ENCODE assay signal across 8 cellular contexts in genomic region chr2:159904565-159905281, GRCh38. TPM values are rescaled to one million over a fixed set of nuclear protein-coding genes. Genes with fewer than 3 reads are reported as not detected.
DNase-seq lines count a peak whose midpoint lies in the region; ATAC-seq, FAIRE-seq and TF ChIP-seq lines count a peak whose summit lies in the region.

Gene LY75 (minus strand): TSS chr2:159904756.

- no peak for TF ChIP-seq CTCF in tibial nerve (IDR thresholded peaks at IDR 0.05)

- no peaks in the 10 kb centered on the region for H3K79me1 ChIP-seq in trophoblast cell (ENCODE audit: low read length)

- H3K4me1 ChIP-seq in trophoblast cell (ENCODE audit: control insufficient read depth in 1 of 2, insufficient read depth in 2 of 2, low read length in 2 of 2) (peaks cover 8 to 12% of the 10 kb centered on the region in 2 experiments), tibial nerve (peaks cover 0 to 15% (median 7%) of the 10 kb centered on the region in 4 donors)

- ATAC-seq in GM18505 (IDR thresholded peaks at IDR 0.05; ENCODE audit: unreplicated experiment) (peak; percentile 84), HG02763 (IDR thresholded peaks at IDR 0.05; ENCODE audit: unreplicated experiment) (peak; percentile 84)

- H3K4me3 ChIP-seq in trophoblast cell (ENCODE audit: low read depth, low read length) = peak within 1 kb of the TSS; percentile 42
- H3K4me3 ChIP-seq in tibial nerve = peak within 1 kb of the TSS; percentile 25 to 73 (median 58)

- no peak within 1 kb of the TSS for H3K18ac ChIP-seq in trophoblast cell (ENCODE audit: low read length)

- H3K36me3 ChIP-seq in trophoblast cell (ENCODE audit: control insufficient read depth in 1 of 2, insufficient read depth in 2 of 2, low read length in 2 of 2) (no peaks in the 10 kb centered on the region), tibial nerve (no peaks in the 10 kb centered on the region)

- no peak within 1 kb of the TSS for H3K9ac ChIP-seq in trophoblast cell (ENCODE audit: low read length)

- no peak for TF ChIP-seq EP300 in tibial nerve (IDR thresholded peaks at IDR 0.05)

- DNase-seq in NOMO-1 treated with DMSO at 0.1 percent for 48 hours (lab: John Stamatoyannopoulos, UW; ENCODE audit: unreplicated experiment) (peak; percentile 98), activated T-helper 1 cell treated with Interleukin-2 at 50 U/mL for 16 hours (ENCODE audit: low read depth) (peak; percentile 75), glomerular endothelial cell (ENCODE audit: extremely low read depth, low read depth, low spot score) (no peak), trophoblast cell (peak; percentile 33 to 42), tibial nerve (ENCODE audit: low spot score in 2 of 2) (peak; percentile 14 to 15), RCC 7860 (ENCODE audit: low spot score) (no peak)

- H3K23ac ChIP-seq in trophoblast cell (ENCODE audit: low read length) = no peak within 1 kb of the TSS

- no peak within 1 kb of the TSS for H2BK12ac ChIP-seq in trophoblast cell (ENCODE audit: low read length)

- TF ChIP-seq POLR2A in GM18505 (IDR thresholded peaks at IDR 0.05; ENCODE audit: borderline replicate concordance, extremely low read depth, insufficient read depth, insufficient read length) (peak; percentile 84), tibial nerve (IDR thresholded peaks at IDR 0.05) (no peak)

- no peaks in the 10 kb centered on the region for H3K79me2 ChIP-seq in trophoblast cell (ENCODE audit: control insufficient read depth, insufficient read depth, low read length, poor library complexity)

- H3K27ac ChIP-seq in trophoblast cell (ENCODE audit: low read depth, low read length) = no peak within 1 kb of the TSS
- H3K27ac ChIP-seq in tibial nerve = peak within 1 kb of the TSS in 3 of 4 donors; percentile 4 to 72 (median 65)

- no CpG with 5 or more reads among the region's 56 CpGs for WGBS in trophoblast cell (ENCODE audit: extremely low coverage, insufficient coverage, insufficient read length)
- 10 to 47% methylated on average over 10 to 48 of the region's 56 CpGs for WGBS in tibial nerve, 2 donors

- no peak within 1 kb of the TSS for H3K4ac ChIP-seq in trophoblast cell (ENCODE audit: low read depth, low read length)

- no peak within 1 kb of the TSS for H4K91ac ChIP-seq in trophoblast cell (ENCODE audit: low read depth, low read length)

- no peak within 1 kb of the TSS for H2AFZ ChIP-seq in trophoblast cell (ENCODE audit: insufficient read depth, low read length, poor library complexity)

- no peak for FAIRE-seq in RCC 7860 (lab: Jason Lieb, UNC)

- H3K27me3 ChIP-seq in trophoblast cell (ENCODE audit: insufficient read depth, low read length) (peaks cover 15% of the 10 kb centered on the region), tibial nerve (no peaks in the 10 kb centered on the region)

- peak within 1 kb of the TSS; percentile 6 for H4K8ac ChIP-seq in trophoblast cell (ENCODE audit: low read depth, low read length)

- H2AK5ac ChIP-seq in trophoblast cell (ENCODE audit: low read length) = no peak within 1 kb of the TSS

- H4K12ac ChIP-seq in trophoblast cell (ENCODE audit: low read depth, low read length) = no peak within 1 kb of the TSS

- H3K4me2 ChIP-seq in trophoblast cell (ENCODE audit: low read length) = peak within 1 kb of the TSS; percentile 55

- H2BK5ac ChIP-seq in trophoblast cell (ENCODE audit: low read depth, low read length, poor library complexity) = no peak within 1 kb of the TSS

- H3K14ac ChIP-seq in trophoblast cell (ENCODE audit: low read length) = no peak within 1 kb of the TSS

- peaks cover 9% of the 10 kb centered on the region for H3K9me3 ChIP-seq in trophoblast cell (ENCODE audit: insufficient read depth, low read depth, low read length)
- no peaks in the 10 kb centered on the region for H3K9me3 ChIP-seq in tibial nerve

- H2BK120ac ChIP-seq in trophoblast cell (ENCODE audit: insufficient read depth, low read length, poor library complexity) = no peak within 1 kb of the TSS

RNA-seq across cellular contexts. Expression of gene LY75, which starts in this region (rescaled TPM):
- total RNA-seq in glomerular endothelial cell (11.2 and 14.7 TPM in 2 replicates), tibial nerve (1 to 10 TPM; 1.3 to 5.7 (median 2.8) TPM)
- 0.10 and 0.18 TPM in 2 replicates for polyA plus RNA-seq in trophoblast cell (2013)

Comparison
In these comparisons a context has a peak if more than half of its experiments do, and no peak if none do; other contexts are left out.
1. DNase-seq: peak in NOMO-1 treated with DMSO at 0.1 percent for 48 hours (single experiment), activated T-helper 1 cell treated with Interleukin-2 at 50 U/mL for 16 hours (single experiment), trophoblast cell (2 of 2) and tibial nerve (2 of 2); none in glomerular endothelial cell (single experiment) and RCC 7860 (single experiment).